Comparison of ENCODE assay signal across 16 cellular contexts in genomic region chr21:40671721-40672120, GRCh38.
A peak's percentile ranks its signal among the peaks of the same experiment; 100 is the strongest.
DNase-seq lines count a peak whose midpoint lies in the region; ATAC-seq and TF ChIP-seq lines count a peak whose summit lies in the region.
"Had no signal": no experiment of that assay in that cellular context is flagged by ENCODE, and none has a peak within 500 bp of the region (broad histone marks: within the 10 kb centered on the region; RNA-seq: fewer than 3 reads in every experiment).

No MANE protein-coding gene starts in this region.

- H4K20me1 ChIP-seq in smooth muscle cell (ENCODE audit: low read depth), result no peaks in the 10 kb centered on the region

- DNase-seq in Daoy (ENCODE audit: low read depth), result peak; percentile 25
- peak; percentile 27 for DNase-seq in MV-4-11 (lab: John Stamatoyannopoulos, UW)
- DNase-seq in astrocyte of the hippocampus (ENCODE audit: low read depth, low spot score), result peak; percentile 28
- no peak for DNase-seq in smooth muscle cell (lab: John Stamatoyannopoulos, UW; ENCODE audit: unreplicated experiment)
- no peak for DNase-seq in stimulated activated naive CD8-positive, alpha-beta T cell treated with anti-CD3 and anti-CD28 coated beads, Interleukin-15, amount 100 ng/mL, for 72 hours
- DNase-seq in SKM-1 treated with dmso at 0.1 percent for 144 hours (lab: John Stamatoyannopoulos, UW; ENCODE audit: unreplicated experiment), result no peak
- DNase-seq: Caco-2, DMS153, NCI-H1694 treated with DMSO at 0.1 percent for 48 hours, NCI-H510A, NCI-H748 treated with DMSO at 0.1 percent for 48 hours, OCI-M1 had no signal

- H3K4me3 Mint-ChIP-seq in stimulated activated naive CD8-positive, alpha-beta T cell treated with anti-CD3 and anti-CD28 coated beads, Interleukin-15, amount 100 ng/mL, for 72 hours, result no peak overlapping the region
- H3K4me3 Mint-ChIP-seq: B cell had no signal

- TF ChIP-seq CTCF in smooth muscle cell (IDR thresholded peaks at IDR 0.05; ENCODE audit: borderline replicate concordance, insufficient read depth, poor library complexity, severe bottlenecking), result no peak

- H3K9me3 Mint-ChIP-seq in stimulated activated naive CD8-positive, alpha-beta T cell treated with anti-CD3 and anti-CD28 coated beads, Interleukin-15, amount 100 ng/mL, for 72 hours, result no peaks in the 10 kb centered on the region

- H3K27ac Mint-ChIP-seq in stimulated activated naive CD8-positive, alpha-beta T cell treated with anti-CD3 and anti-CD28 coated beads, Interleukin-15, amount 100 ng/mL, for 72 hours, result no peak overlapping the region
- H3K27ac Mint-ChIP-seq: B cell had no signal

- H3K9ac ChIP-seq in smooth muscle cell (ENCODE audit: low read depth), result no peak overlapping the region

- no peaks in the 10 kb centered on the region for H3K27me3 Mint-ChIP-seq in stimulated activated naive CD8-positive, alpha-beta T cell treated with anti-CD3 and anti-CD28 coated beads, Interleukin-15, amount 100 ng/mL, for 72 hours
- H3K27me3 Mint-ChIP-seq: B cell had no signal

- ATAC-seq in stimulated activated naive CD8-positive, alpha-beta T cell treated with anti-CD3 and anti-CD28 coated beads, Interleukin-15, amount 100 ng/mL, for 72 hours, result no peak
- no peak for ATAC-seq in GM18519 (IDR thresholded peaks at IDR 0.05; ENCODE audit: low FRiP score, unreplicated experiment)
- ATAC-seq: K562 had no signal

- H3K4me1 Mint-ChIP-seq in stimulated activated naive CD8-positive, alpha-beta T cell treated with anti-CD3 and anti-CD28 coated beads, Interleukin-15, amount 100 ng/mL, for 72 hours, result no peaks in the 10 kb centered on the region
- H3K4me1 Mint-ChIP-seq: B cell had no signal

- no peaks in the 10 kb centered on the region for H3K27me3 ChIP-seq in smooth muscle cell (ENCODE audit: low read depth)

- WGBS in smooth muscle cell (ENCODE audit: low lambda C conversion rate), result 49% methylated on average over 2 of the region's 2 CpGs

- H3K79me2 ChIP-seq in smooth muscle cell (ENCODE audit: low read depth), result no peaks in the 10 kb centered on the region

- no peaks in the 10 kb centered on the region for H3K4me1 ChIP-seq in smooth muscle cell (ENCODE audit: low read depth)
- H3K4me1 ChIP-seq: Caco-2 had no signal

- H3F3A ChIP-seq in smooth muscle cell (ENCODE audit: low read depth), result no peaks in the 10 kb centered on the region

- H3K36me3 ChIP-seq in smooth muscle cell (ENCODE audit: low read depth), result no peaks in the 10 kb centered on the region

- H3K4me2 ChIP-seq in smooth muscle cell, result peak overlapping the region; percentile 46

- no peak overlapping the region for H3K4me3 ChIP-seq in smooth muscle cell
- H3K4me3 ChIP-seq: K562 had no signal

- H3K9me3 ChIP-seq in smooth muscle cell (replicated peaks; ENCODE audit: low read depth), result no peaks in the 10 kb centered on the region
- H3K9me3 ChIP-seq: Caco-2 had no signal

- peak overlapping the region; percentile 33 for H2AFZ ChIP-seq in smooth muscle cell (ENCODE audit: low read depth)

- peak overlapping the region; percentile 33 for H3K27ac ChIP-seq in smooth muscle cell (ENCODE audit: low read depth)
- H3K27ac ChIP-seq: RWPE1 had no signal

Comparison
In these comparisons a context has a peak if more than half of its experiments do, and no peak if none do; other contexts are left out.
1. DNase-seq: peak in Daoy (single experiment), MV-4-11 (single experiment) and astrocyte of the hippocampus (single experiment); none in smooth muscle cell (single experiment), stimulated activated naive CD8-positive, alpha-beta T cell treated with anti-CD3 and anti-CD28 coated beads, Interleukin-15, amount 100 ng/mL, for 72 hours (0 of 2) and SKM-1 treated with dmso at 0.1 percent for 144 hours (single experiment).